In genomic region chr19:41837981-41838708, GRCh38 we compare ENCODE assay signal across 1 cellular context.
TF ChIP-seq lines count a peak whose summit lies in the region.

No MANE protein-coding gene starts in this region.

TF ChIP-seq in K562, 482 proteins besides CTCF, POLR2A, EP300 and RAD21:
- peak; percentile 57 for TF ChIP-seq HNRNPLL (IDR thresholded peaks at IDR 0.05; ENCODE audit: low read depth, low read length, poor library complexity, severe bottlenecking)
- TF ChIP-seq, protein P1, sequence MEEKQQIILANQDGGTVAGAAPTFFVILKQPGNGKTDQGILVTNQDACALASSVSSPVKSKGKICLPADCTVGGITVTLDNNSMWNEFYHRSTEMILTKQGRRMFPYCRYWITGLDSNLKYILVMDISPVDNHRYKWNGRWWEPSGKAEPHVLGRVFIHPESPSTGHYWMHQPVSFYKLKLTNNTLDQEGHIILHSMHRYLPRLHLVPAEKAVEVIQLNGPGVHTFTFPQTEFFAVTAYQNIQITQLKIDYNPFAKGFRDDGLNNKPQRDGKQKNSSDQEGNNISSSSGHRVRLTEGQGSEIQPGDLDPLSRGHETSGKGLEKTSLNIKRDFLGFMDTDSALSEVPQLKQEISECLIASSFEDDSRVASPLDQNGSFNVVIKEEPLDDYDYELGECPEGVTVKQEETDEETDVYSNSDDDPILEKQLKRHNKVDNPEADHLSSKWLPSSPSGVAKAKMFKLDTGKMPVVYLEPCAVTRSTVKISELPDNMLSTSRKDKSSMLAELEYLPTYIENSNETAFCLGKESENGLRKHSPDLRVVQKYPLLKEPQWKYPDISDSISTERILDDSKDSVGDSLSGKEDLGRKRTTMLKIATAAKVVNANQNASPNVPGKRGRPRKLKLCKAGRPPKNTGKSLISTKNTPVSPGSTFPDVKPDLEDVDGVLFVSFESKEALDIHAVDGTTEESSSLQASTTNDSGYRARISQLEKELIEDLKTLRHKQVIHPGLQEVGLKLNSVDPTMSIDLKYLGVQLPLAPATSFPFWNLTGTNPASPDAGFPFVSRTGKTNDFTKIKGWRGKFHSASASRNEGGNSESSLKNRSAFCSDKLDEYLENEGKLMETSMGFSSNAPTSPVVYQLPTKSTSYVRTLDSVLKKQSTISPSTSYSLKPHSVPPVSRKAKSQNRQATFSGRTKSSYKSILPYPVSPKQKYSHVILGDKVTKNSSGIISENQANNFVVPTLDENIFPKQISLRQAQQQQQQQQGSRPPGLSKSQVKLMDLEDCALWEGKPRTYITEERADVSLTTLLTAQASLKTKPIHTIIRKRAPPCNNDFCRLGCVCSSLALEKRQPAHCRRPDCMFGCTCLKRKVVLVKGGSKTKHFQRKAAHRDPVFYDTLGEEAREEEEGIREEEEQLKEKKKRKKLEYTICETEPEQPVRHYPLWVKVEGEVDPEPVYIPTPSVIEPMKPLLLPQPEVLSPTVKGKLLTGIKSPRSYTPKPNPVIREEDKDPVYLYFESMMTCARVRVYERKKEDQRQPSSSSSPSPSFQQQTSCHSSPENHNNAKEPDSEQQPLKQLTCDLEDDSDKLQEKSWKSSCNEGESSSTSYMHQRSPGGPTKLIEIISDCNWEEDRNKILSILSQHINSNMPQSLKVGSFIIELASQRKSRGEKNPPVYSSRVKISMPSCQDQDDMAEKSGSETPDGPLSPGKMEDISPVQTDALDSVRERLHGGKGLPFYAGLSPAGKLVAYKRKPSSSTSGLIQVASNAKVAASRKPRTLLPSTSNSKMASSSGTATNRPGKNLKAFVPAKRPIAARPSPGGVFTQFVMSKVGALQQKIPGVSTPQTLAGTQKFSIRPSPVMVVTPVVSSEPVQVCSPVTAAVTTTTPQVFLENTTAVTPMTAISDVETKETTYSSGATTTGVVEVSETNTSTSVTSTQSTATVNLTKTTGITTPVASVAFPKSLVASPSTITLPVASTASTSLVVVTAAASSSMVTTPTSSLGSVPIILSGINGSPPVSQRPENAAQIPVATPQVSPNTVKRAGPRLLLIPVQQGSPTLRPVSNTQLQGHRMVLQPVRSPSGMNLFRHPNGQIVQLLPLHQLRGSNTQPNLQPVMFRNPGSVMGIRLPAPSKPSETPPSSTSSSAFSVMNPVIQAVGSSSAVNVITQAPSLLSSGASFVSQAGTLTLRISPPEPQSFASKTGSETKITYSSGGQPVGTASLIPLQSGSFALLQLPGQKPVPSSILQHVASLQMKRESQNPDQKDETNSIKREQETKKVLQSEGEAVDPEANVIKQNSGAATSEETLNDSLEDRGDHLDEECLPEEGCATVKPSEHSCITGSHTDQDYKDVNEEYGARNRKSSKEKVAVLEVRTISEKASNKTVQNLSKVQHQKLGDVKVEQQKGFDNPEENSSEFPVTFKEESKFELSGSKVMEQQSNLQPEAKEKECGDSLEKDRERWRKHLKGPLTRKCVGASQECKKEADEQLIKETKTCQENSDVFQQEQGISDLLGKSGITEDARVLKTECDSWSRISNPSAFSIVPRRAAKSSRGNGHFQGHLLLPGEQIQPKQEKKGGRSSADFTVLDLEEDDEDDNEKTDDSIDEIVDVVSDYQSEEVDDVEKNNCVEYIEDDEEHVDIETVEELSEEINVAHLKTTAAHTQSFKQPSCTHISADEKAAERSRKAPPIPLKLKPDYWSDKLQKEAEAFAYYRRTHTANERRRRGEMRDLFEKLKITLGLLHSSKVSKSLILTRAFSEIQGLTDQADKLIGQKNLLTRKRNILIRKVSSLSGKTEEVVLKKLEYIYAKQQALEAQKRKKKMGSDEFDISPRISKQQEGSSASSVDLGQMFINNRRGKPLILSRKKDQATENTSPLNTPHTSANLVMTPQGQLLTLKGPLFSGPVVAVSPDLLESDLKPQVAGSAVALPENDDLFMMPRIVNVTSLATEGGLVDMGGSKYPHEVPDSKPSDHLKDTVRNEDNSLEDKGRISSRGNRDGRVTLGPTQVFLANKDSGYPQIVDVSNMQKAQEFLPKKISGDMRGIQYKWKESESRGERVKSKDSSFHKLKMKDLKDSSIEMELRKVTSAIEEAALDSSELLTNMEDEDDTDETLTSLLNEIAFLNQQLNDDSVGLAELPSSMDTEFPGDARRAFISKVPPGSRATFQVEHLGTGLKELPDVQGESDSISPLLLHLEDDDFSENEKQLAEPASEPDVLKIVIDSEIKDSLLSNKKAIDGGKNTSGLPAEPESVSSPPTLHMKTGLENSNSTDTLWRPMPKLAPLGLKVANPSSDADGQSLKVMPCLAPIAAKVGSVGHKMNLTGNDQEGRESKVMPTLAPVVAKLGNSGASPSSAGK (IDR thresholded peaks at IDR 0.05): no peak
- TF ChIP-seq SNIP1 (IDR thresholded peaks at IDR 0.05; ENCODE audit: low read depth): no peak
- no peak for TF ChIP-seq HMG20A (CRISPR knock-in tag; conservative IDR thresholded peaks at IDR 0.05)
- TF ChIP-seq NRF1 (conservative IDR thresholded peaks at IDR 0.05 in 1 of 2, IDR thresholded peaks at IDR 0.05 in 1 of 2): peak in 1 of 2 experiments; percentile 45; a peak in 2 of 4 replicates
- TF ChIP-seq, protein P2, sequence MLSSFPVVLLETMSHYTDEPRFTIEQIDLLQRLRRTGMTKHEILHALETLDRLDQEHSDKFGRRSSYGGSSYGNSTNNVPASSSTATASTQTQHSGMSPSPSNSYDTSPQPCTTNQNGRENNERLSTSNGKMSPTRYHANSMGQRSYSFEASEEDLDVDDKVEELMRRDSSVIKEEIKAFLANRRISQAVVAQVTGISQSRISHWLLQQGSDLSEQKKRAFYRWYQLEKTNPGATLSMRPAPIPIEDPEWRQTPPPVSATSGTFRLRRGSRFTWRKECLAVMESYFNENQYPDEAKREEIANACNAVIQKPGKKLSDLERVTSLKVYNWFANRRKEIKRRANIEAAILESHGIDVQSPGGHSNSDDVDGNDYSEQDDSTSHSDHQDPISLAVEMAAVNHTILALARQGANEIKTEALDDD (IDR thresholded peaks at IDR 0.05): no peak
- no peak for TF ChIP-seq ETS2 (tag; IDR thresholded peaks at IDR 0.05; ENCODE audit: borderline replicate concordance, poor library complexity, severe bottlenecking)
- TF ChIP-seq CAMTA2 (CRISPR knock-in tag; conservative IDR thresholded peaks at IDR 0.05): no peak
- TF ChIP-seq MEF2D (tag; conservative IDR thresholded peaks at IDR 0.05; ENCODE audit: low read depth): no peak
